1 cellular context compared by ENCODE assay signal in the genomic region with DNA sequence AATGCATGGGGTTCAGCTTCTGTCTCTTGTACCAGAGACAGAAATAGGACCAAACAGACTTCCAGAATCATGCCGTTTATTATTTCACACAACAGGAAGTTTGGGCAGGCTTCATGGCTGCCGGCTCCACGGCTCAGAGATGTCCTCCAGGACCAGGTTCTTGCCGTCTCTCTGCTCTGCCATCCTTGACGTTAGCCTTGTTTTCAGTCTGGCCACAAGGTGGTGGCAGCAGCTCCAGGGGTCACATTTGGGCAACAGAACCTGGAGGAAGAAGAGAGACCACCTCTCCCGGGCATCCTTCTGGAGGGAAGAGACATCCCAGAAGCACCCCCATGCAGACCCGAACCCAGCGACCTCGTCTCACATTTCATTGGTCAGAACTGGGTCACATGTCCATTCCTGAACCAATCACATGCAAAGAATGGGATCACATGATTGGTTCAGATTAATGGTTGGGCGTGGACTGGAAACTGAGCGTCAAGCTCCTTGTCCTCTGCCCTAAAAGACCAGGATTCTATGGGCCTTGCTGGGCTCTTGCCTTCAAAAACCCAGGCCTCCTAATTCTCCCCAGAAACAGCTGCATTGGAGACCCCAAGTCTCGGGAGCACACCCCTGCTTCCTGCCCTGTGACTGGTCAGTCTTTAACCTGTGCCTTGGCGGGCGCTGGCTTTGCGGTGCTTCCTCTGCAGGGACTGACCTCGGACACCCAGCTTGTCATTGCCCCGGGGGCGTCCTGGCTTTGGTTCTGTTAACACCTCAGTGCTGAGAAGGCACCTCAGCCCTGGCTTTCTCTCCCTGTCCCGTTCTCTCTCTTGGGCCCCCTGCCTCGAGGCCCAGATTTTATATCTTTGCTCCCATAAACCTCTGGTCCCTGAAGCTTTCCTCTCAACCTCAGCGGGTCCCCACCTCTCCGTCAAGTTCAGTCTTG.
TF ChIP-seq lines count a peak whose summit lies in the region.

No MANE protein-coding gene starts in this region.

TF ChIP-seq in K562, 482 proteins besides CTCF, POLR2A, EP300 and RAD21 (continued from another document and continues in another):
- TF ChIP-seq, protein P1, sequence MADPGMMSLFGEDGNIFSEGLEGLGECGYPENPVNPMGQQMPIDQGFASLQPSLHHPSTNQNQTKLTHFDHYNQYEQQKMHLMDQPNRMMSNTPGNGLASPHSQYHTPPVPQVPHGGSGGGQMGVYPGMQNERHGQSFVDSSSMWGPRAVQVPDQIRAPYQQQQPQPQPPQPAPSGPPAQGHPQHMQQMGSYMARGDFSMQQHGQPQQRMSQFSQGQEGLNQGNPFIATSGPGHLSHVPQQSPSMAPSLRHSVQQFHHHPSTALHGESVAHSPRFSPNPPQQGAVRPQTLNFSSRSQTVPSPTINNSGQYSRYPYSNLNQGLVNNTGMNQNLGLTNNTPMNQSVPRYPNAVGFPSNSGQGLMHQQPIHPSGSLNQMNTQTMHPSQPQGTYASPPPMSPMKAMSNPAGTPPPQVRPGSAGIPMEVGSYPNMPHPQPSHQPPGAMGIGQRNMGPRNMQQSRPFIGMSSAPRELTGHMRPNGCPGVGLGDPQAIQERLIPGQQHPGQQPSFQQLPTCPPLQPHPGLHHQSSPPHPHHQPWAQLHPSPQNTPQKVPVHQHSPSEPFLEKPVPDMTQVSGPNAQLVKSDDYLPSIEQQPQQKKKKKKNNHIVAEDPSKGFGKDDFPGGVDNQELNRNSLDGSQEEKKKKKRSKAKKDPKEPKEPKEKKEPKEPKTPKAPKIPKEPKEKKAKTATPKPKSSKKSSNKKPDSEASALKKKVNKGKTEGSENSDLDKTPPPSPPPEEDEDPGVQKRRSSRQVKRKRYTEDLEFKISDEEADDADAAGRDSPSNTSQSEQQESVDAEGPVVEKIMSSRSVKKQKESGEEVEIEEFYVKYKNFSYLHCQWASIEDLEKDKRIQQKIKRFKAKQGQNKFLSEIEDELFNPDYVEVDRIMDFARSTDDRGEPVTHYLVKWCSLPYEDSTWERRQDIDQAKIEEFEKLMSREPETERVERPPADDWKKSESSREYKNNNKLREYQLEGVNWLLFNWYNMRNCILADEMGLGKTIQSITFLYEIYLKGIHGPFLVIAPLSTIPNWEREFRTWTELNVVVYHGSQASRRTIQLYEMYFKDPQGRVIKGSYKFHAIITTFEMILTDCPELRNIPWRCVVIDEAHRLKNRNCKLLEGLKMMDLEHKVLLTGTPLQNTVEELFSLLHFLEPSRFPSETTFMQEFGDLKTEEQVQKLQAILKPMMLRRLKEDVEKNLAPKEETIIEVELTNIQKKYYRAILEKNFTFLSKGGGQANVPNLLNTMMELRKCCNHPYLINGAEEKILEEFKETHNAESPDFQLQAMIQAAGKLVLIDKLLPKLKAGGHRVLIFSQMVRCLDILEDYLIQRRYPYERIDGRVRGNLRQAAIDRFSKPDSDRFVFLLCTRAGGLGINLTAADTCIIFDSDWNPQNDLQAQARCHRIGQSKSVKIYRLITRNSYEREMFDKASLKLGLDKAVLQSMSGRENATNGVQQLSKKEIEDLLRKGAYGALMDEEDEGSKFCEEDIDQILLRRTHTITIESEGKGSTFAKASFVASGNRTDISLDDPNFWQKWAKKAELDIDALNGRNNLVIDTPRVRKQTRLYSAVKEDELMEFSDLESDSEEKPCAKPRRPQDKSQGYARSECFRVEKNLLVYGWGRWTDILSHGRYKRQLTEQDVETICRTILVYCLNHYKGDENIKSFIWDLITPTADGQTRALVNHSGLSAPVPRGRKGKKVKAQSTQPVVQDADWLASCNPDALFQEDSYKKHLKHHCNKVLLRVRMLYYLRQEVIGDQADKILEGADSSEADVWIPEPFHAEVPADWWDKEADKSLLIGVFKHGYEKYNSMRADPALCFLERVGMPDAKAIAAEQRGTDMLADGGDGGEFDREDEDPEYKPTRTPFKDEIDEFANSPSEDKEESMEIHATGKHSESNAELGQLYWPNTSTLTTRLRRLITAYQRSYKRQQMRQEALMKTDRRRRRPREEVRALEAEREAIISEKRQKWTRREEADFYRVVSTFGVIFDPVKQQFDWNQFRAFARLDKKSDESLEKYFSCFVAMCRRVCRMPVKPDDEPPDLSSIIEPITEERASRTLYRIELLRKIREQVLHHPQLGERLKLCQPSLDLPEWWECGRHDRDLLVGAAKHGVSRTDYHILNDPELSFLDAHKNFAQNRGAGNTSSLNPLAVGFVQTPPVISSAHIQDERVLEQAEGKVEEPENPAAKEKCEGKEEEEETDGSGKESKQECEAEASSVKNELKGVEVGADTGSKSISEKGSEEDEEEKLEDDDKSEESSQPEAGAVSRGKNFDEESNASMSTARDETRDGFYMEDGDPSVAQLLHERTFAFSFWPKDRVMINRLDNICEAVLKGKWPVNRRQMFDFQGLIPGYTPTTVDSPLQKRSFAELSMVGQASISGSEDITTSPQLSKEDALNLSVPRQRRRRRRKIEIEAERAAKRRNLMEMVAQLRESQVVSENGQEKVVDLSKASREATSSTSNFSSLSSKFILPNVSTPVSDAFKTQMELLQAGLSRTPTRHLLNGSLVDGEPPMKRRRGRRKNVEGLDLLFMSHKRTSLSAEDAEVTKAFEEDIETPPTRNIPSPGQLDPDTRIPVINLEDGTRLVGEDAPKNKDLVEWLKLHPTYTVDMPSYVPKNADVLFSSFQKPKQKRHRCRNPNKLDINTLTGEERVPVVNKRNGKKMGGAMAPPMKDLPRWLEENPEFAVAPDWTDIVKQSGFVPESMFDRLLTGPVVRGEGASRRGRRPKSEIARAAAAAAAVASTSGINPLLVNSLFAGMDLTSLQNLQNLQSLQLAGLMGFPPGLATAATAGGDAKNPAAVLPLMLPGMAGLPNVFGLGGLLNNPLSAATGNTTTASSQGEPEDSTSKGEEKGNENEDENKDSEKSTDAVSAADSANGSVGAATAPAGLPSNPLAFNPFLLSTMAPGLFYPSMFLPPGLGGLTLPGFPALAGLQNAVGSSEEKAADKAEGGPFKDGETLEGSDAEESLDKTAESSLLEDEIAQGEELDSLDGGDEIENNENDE (IDR thresholded peaks at IDR 0.05; ENCODE audit: low read depth, low read length), result no peak
- TF ChIP-seq DACH1 (IDR thresholded peaks at IDR 0.05; ENCODE audit: partially characterized antibody) (no peak), CBFA2T2 (conservative IDR thresholded peaks at IDR 0.05) (peak; percentile 61), NFIX (CRISPR knock-in tag; IDR thresholded peaks at IDR 0.05; ENCODE audit: low read depth) (no peak), MECOM (CRISPR knock-in tag; IDR thresholded peaks at IDR 0.05) (no peak), PTTG1 (tag; IDR thresholded peaks at IDR 0.05; ENCODE audit: low read depth) (no peak), MYBL2 (IDR thresholded peaks at IDR 0.05; ENCODE audit: low read depth) (no peak), MYBL2 (CRISPR knock-in tag; IDR thresholded peaks at IDR 0.05; ENCODE audit: borderline replicate concordance) (no peak), GTF2E2 (tag; IDR thresholded peaks at IDR 0.05) (no peak), TCF3 (CRISPR knock-in tag; IDR thresholded peaks at IDR 0.05) (no peak)
- TF ChIP-seq, protein P2, sequence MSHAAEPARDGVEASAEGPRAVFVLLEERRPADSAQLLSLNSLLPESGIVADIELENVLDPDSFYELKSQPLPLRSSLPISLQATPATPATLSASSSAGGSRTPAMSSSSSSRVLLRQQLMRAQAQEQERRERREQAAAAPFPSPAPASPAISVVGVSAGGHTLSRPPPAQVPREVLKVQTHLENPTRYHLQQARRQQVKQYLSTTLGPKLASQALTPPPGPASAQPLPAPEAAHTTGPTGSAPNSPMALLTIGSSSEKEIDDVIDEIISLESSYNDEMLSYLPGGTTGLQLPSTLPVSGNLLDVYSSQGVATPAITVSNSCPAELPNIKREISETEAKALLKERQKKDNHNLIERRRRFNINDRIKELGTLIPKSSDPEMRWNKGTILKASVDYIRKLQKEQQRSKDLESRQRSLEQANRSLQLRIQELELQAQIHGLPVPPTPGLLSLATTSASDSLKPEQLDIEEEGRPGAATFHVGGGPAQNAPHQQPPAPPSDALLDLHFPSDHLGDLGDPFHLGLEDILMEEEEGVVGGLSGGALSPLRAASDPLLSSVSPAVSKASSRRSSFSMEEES (CRISPR knock-in tag; IDR thresholded peaks at IDR 0.05), result peak; percentile 86
- TF ChIP-seq, protein P3, sequence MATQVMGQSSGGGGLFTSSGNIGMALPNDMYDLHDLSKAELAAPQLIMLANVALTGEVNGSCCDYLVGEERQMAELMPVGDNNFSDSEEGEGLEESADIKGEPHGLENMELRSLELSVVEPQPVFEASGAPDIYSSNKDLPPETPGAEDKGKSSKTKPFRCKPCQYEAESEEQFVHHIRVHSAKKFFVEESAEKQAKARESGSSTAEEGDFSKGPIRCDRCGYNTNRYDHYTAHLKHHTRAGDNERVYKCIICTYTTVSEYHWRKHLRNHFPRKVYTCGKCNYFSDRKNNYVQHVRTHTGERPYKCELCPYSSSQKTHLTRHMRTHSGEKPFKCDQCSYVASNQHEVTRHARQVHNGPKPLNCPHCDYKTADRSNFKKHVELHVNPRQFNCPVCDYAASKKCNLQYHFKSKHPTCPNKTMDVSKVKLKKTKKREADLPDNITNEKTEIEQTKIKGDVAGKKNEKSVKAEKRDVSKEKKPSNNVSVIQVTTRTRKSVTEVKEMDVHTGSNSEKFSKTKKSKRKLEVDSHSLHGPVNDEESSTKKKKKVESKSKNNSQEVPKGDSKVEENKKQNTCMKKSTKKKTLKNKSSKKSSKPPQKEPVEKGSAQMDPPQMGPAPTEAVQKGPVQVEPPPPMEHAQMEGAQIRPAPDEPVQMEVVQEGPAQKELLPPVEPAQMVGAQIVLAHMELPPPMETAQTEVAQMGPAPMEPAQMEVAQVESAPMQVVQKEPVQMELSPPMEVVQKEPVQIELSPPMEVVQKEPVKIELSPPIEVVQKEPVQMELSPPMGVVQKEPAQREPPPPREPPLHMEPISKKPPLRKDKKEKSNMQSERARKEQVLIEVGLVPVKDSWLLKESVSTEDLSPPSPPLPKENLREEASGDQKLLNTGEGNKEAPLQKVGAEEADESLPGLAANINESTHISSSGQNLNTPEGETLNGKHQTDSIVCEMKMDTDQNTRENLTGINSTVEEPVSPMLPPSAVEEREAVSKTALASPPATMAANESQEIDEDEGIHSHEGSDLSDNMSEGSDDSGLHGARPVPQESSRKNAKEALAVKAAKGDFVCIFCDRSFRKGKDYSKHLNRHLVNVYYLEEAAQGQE (CRISPR knock-in tag; IDR thresholded peaks at IDR 0.05; ENCODE audit: low read depth), result no peak
- TF ChIP-seq, protein P4, sequence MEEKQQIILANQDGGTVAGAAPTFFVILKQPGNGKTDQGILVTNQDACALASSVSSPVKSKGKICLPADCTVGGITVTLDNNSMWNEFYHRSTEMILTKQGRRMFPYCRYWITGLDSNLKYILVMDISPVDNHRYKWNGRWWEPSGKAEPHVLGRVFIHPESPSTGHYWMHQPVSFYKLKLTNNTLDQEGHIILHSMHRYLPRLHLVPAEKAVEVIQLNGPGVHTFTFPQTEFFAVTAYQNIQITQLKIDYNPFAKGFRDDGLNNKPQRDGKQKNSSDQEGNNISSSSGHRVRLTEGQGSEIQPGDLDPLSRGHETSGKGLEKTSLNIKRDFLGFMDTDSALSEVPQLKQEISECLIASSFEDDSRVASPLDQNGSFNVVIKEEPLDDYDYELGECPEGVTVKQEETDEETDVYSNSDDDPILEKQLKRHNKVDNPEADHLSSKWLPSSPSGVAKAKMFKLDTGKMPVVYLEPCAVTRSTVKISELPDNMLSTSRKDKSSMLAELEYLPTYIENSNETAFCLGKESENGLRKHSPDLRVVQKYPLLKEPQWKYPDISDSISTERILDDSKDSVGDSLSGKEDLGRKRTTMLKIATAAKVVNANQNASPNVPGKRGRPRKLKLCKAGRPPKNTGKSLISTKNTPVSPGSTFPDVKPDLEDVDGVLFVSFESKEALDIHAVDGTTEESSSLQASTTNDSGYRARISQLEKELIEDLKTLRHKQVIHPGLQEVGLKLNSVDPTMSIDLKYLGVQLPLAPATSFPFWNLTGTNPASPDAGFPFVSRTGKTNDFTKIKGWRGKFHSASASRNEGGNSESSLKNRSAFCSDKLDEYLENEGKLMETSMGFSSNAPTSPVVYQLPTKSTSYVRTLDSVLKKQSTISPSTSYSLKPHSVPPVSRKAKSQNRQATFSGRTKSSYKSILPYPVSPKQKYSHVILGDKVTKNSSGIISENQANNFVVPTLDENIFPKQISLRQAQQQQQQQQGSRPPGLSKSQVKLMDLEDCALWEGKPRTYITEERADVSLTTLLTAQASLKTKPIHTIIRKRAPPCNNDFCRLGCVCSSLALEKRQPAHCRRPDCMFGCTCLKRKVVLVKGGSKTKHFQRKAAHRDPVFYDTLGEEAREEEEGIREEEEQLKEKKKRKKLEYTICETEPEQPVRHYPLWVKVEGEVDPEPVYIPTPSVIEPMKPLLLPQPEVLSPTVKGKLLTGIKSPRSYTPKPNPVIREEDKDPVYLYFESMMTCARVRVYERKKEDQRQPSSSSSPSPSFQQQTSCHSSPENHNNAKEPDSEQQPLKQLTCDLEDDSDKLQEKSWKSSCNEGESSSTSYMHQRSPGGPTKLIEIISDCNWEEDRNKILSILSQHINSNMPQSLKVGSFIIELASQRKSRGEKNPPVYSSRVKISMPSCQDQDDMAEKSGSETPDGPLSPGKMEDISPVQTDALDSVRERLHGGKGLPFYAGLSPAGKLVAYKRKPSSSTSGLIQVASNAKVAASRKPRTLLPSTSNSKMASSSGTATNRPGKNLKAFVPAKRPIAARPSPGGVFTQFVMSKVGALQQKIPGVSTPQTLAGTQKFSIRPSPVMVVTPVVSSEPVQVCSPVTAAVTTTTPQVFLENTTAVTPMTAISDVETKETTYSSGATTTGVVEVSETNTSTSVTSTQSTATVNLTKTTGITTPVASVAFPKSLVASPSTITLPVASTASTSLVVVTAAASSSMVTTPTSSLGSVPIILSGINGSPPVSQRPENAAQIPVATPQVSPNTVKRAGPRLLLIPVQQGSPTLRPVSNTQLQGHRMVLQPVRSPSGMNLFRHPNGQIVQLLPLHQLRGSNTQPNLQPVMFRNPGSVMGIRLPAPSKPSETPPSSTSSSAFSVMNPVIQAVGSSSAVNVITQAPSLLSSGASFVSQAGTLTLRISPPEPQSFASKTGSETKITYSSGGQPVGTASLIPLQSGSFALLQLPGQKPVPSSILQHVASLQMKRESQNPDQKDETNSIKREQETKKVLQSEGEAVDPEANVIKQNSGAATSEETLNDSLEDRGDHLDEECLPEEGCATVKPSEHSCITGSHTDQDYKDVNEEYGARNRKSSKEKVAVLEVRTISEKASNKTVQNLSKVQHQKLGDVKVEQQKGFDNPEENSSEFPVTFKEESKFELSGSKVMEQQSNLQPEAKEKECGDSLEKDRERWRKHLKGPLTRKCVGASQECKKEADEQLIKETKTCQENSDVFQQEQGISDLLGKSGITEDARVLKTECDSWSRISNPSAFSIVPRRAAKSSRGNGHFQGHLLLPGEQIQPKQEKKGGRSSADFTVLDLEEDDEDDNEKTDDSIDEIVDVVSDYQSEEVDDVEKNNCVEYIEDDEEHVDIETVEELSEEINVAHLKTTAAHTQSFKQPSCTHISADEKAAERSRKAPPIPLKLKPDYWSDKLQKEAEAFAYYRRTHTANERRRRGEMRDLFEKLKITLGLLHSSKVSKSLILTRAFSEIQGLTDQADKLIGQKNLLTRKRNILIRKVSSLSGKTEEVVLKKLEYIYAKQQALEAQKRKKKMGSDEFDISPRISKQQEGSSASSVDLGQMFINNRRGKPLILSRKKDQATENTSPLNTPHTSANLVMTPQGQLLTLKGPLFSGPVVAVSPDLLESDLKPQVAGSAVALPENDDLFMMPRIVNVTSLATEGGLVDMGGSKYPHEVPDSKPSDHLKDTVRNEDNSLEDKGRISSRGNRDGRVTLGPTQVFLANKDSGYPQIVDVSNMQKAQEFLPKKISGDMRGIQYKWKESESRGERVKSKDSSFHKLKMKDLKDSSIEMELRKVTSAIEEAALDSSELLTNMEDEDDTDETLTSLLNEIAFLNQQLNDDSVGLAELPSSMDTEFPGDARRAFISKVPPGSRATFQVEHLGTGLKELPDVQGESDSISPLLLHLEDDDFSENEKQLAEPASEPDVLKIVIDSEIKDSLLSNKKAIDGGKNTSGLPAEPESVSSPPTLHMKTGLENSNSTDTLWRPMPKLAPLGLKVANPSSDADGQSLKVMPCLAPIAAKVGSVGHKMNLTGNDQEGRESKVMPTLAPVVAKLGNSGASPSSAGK (IDR thresholded peaks at IDR 0.05), result 0 out of 2 replicates have a peak, but pooled peaks have one; percentile 12
